In the genomic region with DNA sequence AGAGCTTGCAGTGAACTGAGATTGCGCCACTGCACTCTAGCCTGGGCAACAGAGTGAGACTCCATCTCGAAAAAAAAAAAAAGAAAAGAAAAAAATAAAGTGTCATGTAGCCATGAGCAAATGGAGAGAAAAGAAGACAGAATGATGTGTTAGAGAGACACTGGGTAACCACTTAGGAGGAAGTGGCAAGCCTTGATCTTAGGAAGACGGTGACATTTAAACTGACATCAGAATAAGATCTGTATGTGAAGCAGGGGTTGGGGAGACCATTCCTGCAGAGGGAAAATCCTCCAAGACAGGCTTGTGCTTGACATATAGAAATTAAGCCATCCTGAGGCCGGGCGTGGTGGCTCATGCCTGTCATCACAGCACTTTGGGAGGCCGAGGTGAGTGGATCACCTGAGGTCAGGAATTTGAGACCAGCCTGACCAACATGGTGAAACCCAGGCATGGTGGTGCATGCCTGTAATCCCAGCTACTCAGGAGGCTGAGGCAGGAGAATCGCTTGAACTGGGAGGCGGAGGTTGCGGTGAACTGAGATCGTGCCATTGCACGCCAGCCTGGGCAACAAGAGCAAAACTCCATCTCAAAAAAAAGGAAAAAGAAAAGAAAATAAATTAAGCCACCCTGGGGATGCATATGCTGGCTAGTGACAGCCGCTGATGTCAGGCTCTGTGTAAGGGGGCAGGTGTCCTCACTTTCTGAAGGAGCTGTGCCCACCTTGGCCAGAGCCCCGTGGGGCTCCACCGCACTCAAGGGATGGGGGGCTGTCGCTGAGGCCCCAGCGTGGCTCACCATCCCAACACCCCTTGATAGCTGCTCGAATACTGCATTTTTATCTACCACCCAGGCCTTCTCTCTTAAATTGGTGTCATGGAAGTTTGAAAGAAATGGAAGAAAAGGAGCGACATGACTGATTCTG, we compare ENCODE assay signal across 24 cellular contexts. TPM values are rescaled to one million over a fixed set of nuclear protein-coding genes. Genes with fewer than 3 reads are reported as not detected.
DNase-seq lines count a peak whose midpoint lies in the region; ATAC-seq and TF ChIP-seq lines count a peak whose summit lies in the region.
"Had no signal": no experiment of that assay in that cellular context is flagged by ENCODE, and none has a peak within 500 bp of the region (broad histone marks: within the 10 kb centered on the region; RNA-seq: fewer than 3 reads in every experiment).

No MANE protein-coding gene starts in this region.

- peaks cover 26% of the 10 kb centered on the region for H3K4me1 Mint-ChIP-seq in activated CD4-positive, alpha-beta T cell treated with anti-CD3 and anti-CD28 coated beads, Interleukin-2, amount 10 ng/mL, durations not matched to agents 7 days and 5 days
- H3K4me1 Mint-ChIP-seq in activated T-helper 2 cell treated with anti-CD3 and anti-CD28 coated beads, Interferon-gamma antibody, Interleukin-2, Interleukin-4, amounts not matched to agents 10 μg/mL and 5 μg/mL and 100 μg/mL, durations not matched to agents 14 hours and 24 hours and 36 hours (ENCODE audit: low read depth), result peaks cover 12% of the 10 kb centered on the region
- H3K4me1 Mint-ChIP-seq: CD14-positive monocyte had no signal

- H2BK5ac ChIP-seq in trophoblast cell (ENCODE audit: low read depth, low read length, poor library complexity), result no peak overlapping the region

- no peak overlapping the region for H2AFZ ChIP-seq in trophoblast cell (ENCODE audit: insufficient read depth, low read length, poor library complexity)

- H3K36me3 ChIP-seq in trophoblast cell (ENCODE audit: control insufficient read depth in 1 of 2, insufficient read depth in 2 of 2, low read length in 2 of 2) (no peaks in the 10 kb centered on the region), right atrium auricular region (no peaks in the 10 kb centered on the region)
- H3K36me3 ChIP-seq: gastroesophageal sphincter, stomach had no signal

- H3K14ac ChIP-seq in trophoblast cell (ENCODE audit: low read length), result no peak overlapping the region

- no peak overlapping the region for H4K12ac ChIP-seq in trophoblast cell (ENCODE audit: low read depth, low read length)

- peak; percentile 24 for DNase-seq in activated CD4-positive, alpha-beta T cell treated with anti-CD3 and anti-CD28 coated beads, Interleukin-2, amount 10 ng/mL, durations not matched to agents 7 days and 5 days
- no peak for DNase-seq in activated CD4-positive, alpha-beta T cell treated with anti-CD3 and anti-CD28 coated beads, Interleukin-2, amount 50 U/mL, for 48 hours
- DNase-seq in MV-4-11 (lab: John Stamatoyannopoulos, UW) (peak; percentile 51), trophoblast cell (peak; percentile 60 to 66), right atrium auricular region (ENCODE audit: low spot score) (no peak)
- DNase-seq in activated T-helper 2 cell treated with anti-CD3 and anti-CD28 coated beads, Interferon-gamma antibody, Interleukin-2, Interleukin-4, amounts not matched to agents 10 μg/mL and 5 μg/mL and 100 μg/mL, durations not matched to agents 14 hours and 24 hours and 36 hours (ENCODE audit: low spot score), result no peak
- DNase-seq: activated CD4-positive, CD25-positive, alpha-beta regulatory T cell; DMS53; dorsolateral prefrontal cortex; erythroblast; GOT3; left cardiac atrium; midbrain; NCI-H1930; NCI-H446; stimulated activated CD4-positive, alpha-beta T cell treated with anti-CD3 and anti-CD28 coated beads, Interleukin-15, amount 100 ng/mL, for 24 hours; stomach had no signal

- no peak overlapping the region for H3K4me3 Mint-ChIP-seq in activated CD4-positive, alpha-beta T cell treated with anti-CD3 and anti-CD28 coated beads, Interleukin-2, amount 10 ng/mL, durations not matched to agents 7 days and 5 days
- no peak overlapping the region for H3K4me3 Mint-ChIP-seq in activated T-helper 2 cell treated with anti-CD3 and anti-CD28 coated beads, Interferon-gamma antibody, Interleukin-2, Interleukin-4, amounts not matched to agents 10 μg/mL and 5 μg/mL and 100 μg/mL, durations not matched to agents 14 hours and 24 hours and 36 hours (ENCODE audit: low read depth)
- H3K4me3 Mint-ChIP-seq: CD14-positive monocyte had no signal

- H3K9me3 ChIP-seq in trophoblast cell (ENCODE audit: insufficient read depth, low read depth, low read length) (no peaks in the 10 kb centered on the region), right atrium auricular region (no peaks in the 10 kb centered on the region)
- H3K9me3 ChIP-seq: gastroesophageal sphincter, stomach had no signal

- H3K23ac ChIP-seq in trophoblast cell (ENCODE audit: low read length), result no peak overlapping the region

- no CpG with 5 or more reads among the region's 18 CpGs for WGBS in trophoblast cell (ENCODE audit: extremely low coverage, insufficient coverage, insufficient read length)

- H3K27me3 ChIP-seq in trophoblast cell (ENCODE audit: insufficient read depth, low read length) (no peaks in the 10 kb centered on the region), right atrium auricular region (no peaks in the 10 kb centered on the region)
- H3K27me3 ChIP-seq: dorsolateral prefrontal cortex, gastroesophageal sphincter, stomach had no signal

- intact Hi-C loops in activated T-helper 2 cell treated with anti-CD3 and anti-CD28 coated beads, Interferon-gamma antibody, Interleukin-2, Interleukin-4, amounts not matched to agents 10 μg/mL and 5 μg/mL and 100 μg/mL, durations not matched to agents 14 hours and 24 hours and 36 hours (cut with micrococcal nuclease), result no loop called here

- no peak overlapping the region for H3K4me2 ChIP-seq in trophoblast cell (ENCODE audit: low read length)

- POLR2A ChIA-PET in activated CD4-positive, alpha-beta T cell treated with anti-CD3 and anti-CD28 coated beads, Interleukin-2, amount 10 ng/mL, durations not matched to agents 7 days and 5 days (lab: Charles Lee), result no interaction called here

- no peak overlapping the region for H3K18ac ChIP-seq in trophoblast cell (ENCODE audit: low read length)

- no peak overlapping the region for H2BK12ac ChIP-seq in trophoblast cell (ENCODE audit: low read length)

- H3K9me3 Mint-ChIP-seq in activated CD4-positive, alpha-beta T cell treated with anti-CD3 and anti-CD28 coated beads, Interleukin-2, amount 10 ng/mL, durations not matched to agents 7 days and 5 days, result peaks cover 2% of the 10 kb centered on the region
- no peaks in the 10 kb centered on the region for H3K9me3 Mint-ChIP-seq in activated T-helper 2 cell treated with anti-CD3 and anti-CD28 coated beads, Interferon-gamma antibody, Interleukin-2, Interleukin-4, amounts not matched to agents 10 μg/mL and 5 μg/mL and 100 μg/mL, durations not matched to agents 14 hours and 24 hours and 36 hours

- no peaks in the 10 kb centered on the region for H3K27me3 Mint-ChIP-seq in activated CD4-positive, alpha-beta T cell treated with anti-CD3 and anti-CD28 coated beads, Interleukin-2, amount 10 ng/mL, durations not matched to agents 7 days and 5 days
- no peaks in the 10 kb centered on the region for H3K27me3 Mint-ChIP-seq in activated T-helper 2 cell treated with anti-CD3 and anti-CD28 coated beads, Interferon-gamma antibody, Interleukin-2, Interleukin-4, amounts not matched to agents 10 μg/mL and 5 μg/mL and 100 μg/mL, durations not matched to agents 14 hours and 24 hours and 36 hours (ENCODE audit: low read depth)

- no peak overlapping the region for H3K4ac ChIP-seq in trophoblast cell (ENCODE audit: low read depth, low read length)

- H2BK120ac ChIP-seq in trophoblast cell (ENCODE audit: insufficient read depth, low read length, poor library complexity), result no peak overlapping the region

- no peaks in the 10 kb centered on the region for H3K79me2 ChIP-seq in trophoblast cell (ENCODE audit: control insufficient read depth, insufficient read depth, low read length, poor library complexity)

- peak overlapping the region; percentile 81 for H3K27ac Mint-ChIP-seq in activated CD4-positive, alpha-beta T cell treated with anti-CD3 and anti-CD28 coated beads, Interleukin-2, amount 10 ng/mL, durations not matched to agents 7 days and 5 days
- peak overlapping the region; percentile 51 for H3K27ac Mint-ChIP-seq in activated T-helper 2 cell treated with anti-CD3 and anti-CD28 coated beads, Interferon-gamma antibody, Interleukin-2, Interleukin-4, amounts not matched to agents 10 μg/mL and 5 μg/mL and 100 μg/mL, durations not matched to agents 14 hours and 24 hours and 36 hours
- H3K27ac Mint-ChIP-seq: CD14-positive monocyte had no signal

- no peak overlapping the region for H4K91ac ChIP-seq in trophoblast cell (ENCODE audit: low read depth, low read length)

- H3K4me1 ChIP-seq in trophoblast cell (ENCODE audit: control insufficient read depth in 1 of 2, insufficient read depth in 2 of 2, low read length in 2 of 2) (no peaks in the 10 kb centered on the region), right atrium auricular region (no peaks in the 10 kb centered on the region)
- H3K4me1 ChIP-seq: gastroesophageal sphincter had no signal

- TF ChIP-seq CTCF in right atrium auricular region (IDR thresholded peaks at IDR 0.05), result no peak

- H3K79me1 ChIP-seq in trophoblast cell (ENCODE audit: low read length), result no peaks in the 10 kb centered on the region

- CTCF ChIA-PET in activated CD4-positive, alpha-beta T cell treated with anti-CD3 and anti-CD28 coated beads, Interleukin-2, amount 10 ng/mL, durations not matched to agents 7 days and 5 days (lab: Charles Lee), result interaction anchor here (0.7 kb wide), 1 partner anchor 15 kb away, joined by 3 read pairs; no protein-coding TSS in a partner anchor

- H4K8ac ChIP-seq in trophoblast cell (ENCODE audit: low read depth, low read length), result no peak overlapping the region

- no peak overlapping the region for H3K9ac ChIP-seq in trophoblast cell (ENCODE audit: low read length)

- no peak for ATAC-seq in GM19324 (IDR thresholded peaks at IDR 0.05; ENCODE audit: low FRiP score, unreplicated experiment)
- no peak for ATAC-seq in GM18498 (IDR thresholded peaks at IDR 0.05; ENCODE audit: unreplicated experiment)
- ATAC-seq: gastroesophageal sphincter, left cardiac atrium, Right ventricle myocardium inferior had no signal

- no peaks in the 10 kb centered on the region for H3K36me3 Mint-ChIP-seq in activated CD4-positive, alpha-beta T cell treated with anti-CD3 and anti-CD28 coated beads, Interleukin-2, amount 10 ng/mL, durations not matched to agents 7 days and 5 days (ENCODE audit: low read depth)
- no peaks in the 10 kb centered on the region for H3K36me3 Mint-ChIP-seq in activated T-helper 2 cell treated with anti-CD3 and anti-CD28 coated beads, Interferon-gamma antibody, Interleukin-2, Interleukin-4, amounts not matched to agents 10 μg/mL and 5 μg/mL and 100 μg/mL, durations not matched to agents 14 hours and 24 hours and 36 hours (ENCODE audit: low read depth)
- H3K36me3 Mint-ChIP-seq: CD14-positive monocyte had no signal

- H3K27ac ChIP-seq in trophoblast cell (ENCODE audit: low read depth, low read length), result no peak overlapping the region
- no peak overlapping the region for H3K27ac ChIP-seq in right atrium auricular region
- H3K27ac ChIP-seq: gastroesophageal sphincter had no signal

- H3K4me3 ChIP-seq in trophoblast cell (ENCODE audit: low read depth, low read length) (no peak overlapping the region), right atrium auricular region (no peak overlapping the region)
- H3K4me3 ChIP-seq: gastroesophageal sphincter, stomach had no signal

- H2AK5ac ChIP-seq in trophoblast cell (ENCODE audit: low read length), result no peak overlapping the region

RNA-seq across cellular contexts. Expression of gene CYB5B, which starts 13.1 kb away (rescaled TPM):
- 100 to 1,000 TPM; 157 to 178 TPM for total RNA-seq in activated CD4-positive, alpha-beta T cell treated with anti-CD3 and anti-CD28 coated beads, Interleukin-2, amount 10 ng/mL, durations not matched to agents 7 days and 5 days
- total RNA-seq in activated T-helper 2 cell treated with anti-CD3 and anti-CD28 coated beads, Interferon-gamma antibody, Interleukin-2, Interleukin-4, amounts not matched to agents 10 μg/mL and 5 μg/mL and 100 μg/mL, durations not matched to agents 14 hours and 24 hours and 36 hours, result 201 and 204 TPM in 2 replicates
- polyA plus RNA-seq in trophoblast cell (2013), result 103 and 111 TPM in 2 replicates
- 10 to 100 TPM; 29.4 to 31.9 TPM for total RNA-seq in right atrium auricular region

RNA-seq across cellular contexts. Expression of gene TERF2, which starts 25.5 kb away (rescaled TPM):
- 10 to 100 TPM; 41.3 to 53.1 TPM for total RNA-seq in activated CD4-positive, alpha-beta T cell treated with anti-CD3 and anti-CD28 coated beads, Interleukin-2, amount 10 ng/mL, durations not matched to agents 7 days and 5 days
- 56.0 and 61.9 TPM in 2 replicates for total RNA-seq in activated T-helper 2 cell treated with anti-CD3 and anti-CD28 coated beads, Interferon-gamma antibody, Interleukin-2, Interleukin-4, amounts not matched to agents 10 μg/mL and 5 μg/mL and 100 μg/mL, durations not matched to agents 14 hours and 24 hours and 36 hours
- 31.2 and 32.6 TPM in 2 replicates for polyA plus RNA-seq in trophoblast cell (2013)
- 10 to 100 TPM; 17.1 to 19.2 TPM for total RNA-seq in right atrium auricular region

RNA-seq across cellular contexts. Expression of gene TMED6, which starts 59.7 kb away (rescaled TPM):
- total RNA-seq in activated CD4-positive, alpha-beta T cell treated with anti-CD3 and anti-CD28 coated beads, Interleukin-2, amount 10 ng/mL, durations not matched to agents 7 days and 5 days, result 1 to 10 TPM; 1.0 to 1.3 TPM
- 1.8 and 1.9 TPM in 2 replicates for total RNA-seq in activated T-helper 2 cell treated with anti-CD3 and anti-CD28 coated beads, Interferon-gamma antibody, Interleukin-2, Interleukin-4, amounts not matched to agents 10 μg/mL and 5 μg/mL and 100 μg/mL, durations not matched to agents 14 hours and 24 hours and 36 hours
- polyA plus RNA-seq in trophoblast cell (2013), result 0.11 and 0.14 TPM in 2 replicates
- not detected for total RNA-seq in right atrium auricular region
- total RNA-seq: bronchial epithelial cell, M059J, Right ventricle myocardium inferior had no signal
- polyA plus RNA-seq: CD14-positive monocyte had no signal

Comparison
In these comparisons a context has a peak if more than half of its experiments do, and no peak if none do; other contexts are left out.
1. DNase-seq: peak in activated CD4-positive, alpha-beta T cell treated with anti-CD3 and anti-CD28 coated beads, Interleukin-2, amount 10 ng/mL, durations not matched to agents 7 days and 5 days (single experiment), MV-4-11 (single experiment) and trophoblast cell (2 of 2); none in activated CD4-positive, alpha-beta T cell treated with anti-CD3 and anti-CD28 coated beads, Interleukin-2, amount 50 U/mL, for 48 hours (0 of 2), activated T-helper 2 cell treated with anti-CD3 and anti-CD28 coated beads, Interferon-gamma antibody, Interleukin-2, Interleukin-4, amounts not matched to agents 10 μg/mL and 5 μg/mL and 100 μg/mL, durations not matched to agents 14 hours and 24 hours and 36 hours (single experiment) and right atrium auricular region (single experiment).